ENCODE assay signal across 35 cellular contexts in genomic region chrY:11070250-11071113, GRCh38.
DNase-seq lines count a peak whose midpoint lies in the region; ATAC-seq, FAIRE-seq and TF ChIP-seq lines count a peak whose summit lies in the region.
"Had no signal": no experiment of that assay in that cellular context is flagged by ENCODE, and none has a peak within 500 bp of the region (broad histone marks: within the 10 kb centered on the region; RNA-seq: fewer than 3 reads in every experiment).

No MANE protein-coding gene starts in this region.

- H3K36me3 Mint-ChIP-seq in activated CD4-positive, alpha-beta T cell treated with anti-CD3 and anti-CD28 coated beads, Interleukin-2, amount 10 ng/mL, durations not matched to agents 24 days and 14 days (ENCODE audit: low read depth), result no peaks in the 10 kb centered on the region
- H3K36me3 Mint-ChIP-seq: CD14-positive monocyte; CD4-positive, alpha-beta memory T cell; CD4-positive, CD25-positive, alpha-beta regulatory T cell; CD8-positive, alpha-beta memory T cell; CD8-positive, alpha-beta T cell had no signal

- CTCF ChIA-PET in HepG2 (lab: Yijun Ruan, JAX; ENCODE audit: low intra/inter-chr PET ratio, low total read pairs), result no interaction called here

- peak overlapping the region; percentile 67 for H3K9ac ChIP-seq in HepG2 (ENCODE audit: insufficient read depth, low read depth, low read length)
- H3K9ac ChIP-seq: BLaER1; BLaER1 treated with 17β-estradiol and CSF1 and Interleukin-3, amounts not matched to agents 10 nM and 100 nM had no signal

- H3K4me1 Mint-ChIP-seq in activated CD4-positive, alpha-beta T cell treated with anti-CD3 and anti-CD28 coated beads, Interleukin-2, amount 10 ng/mL, durations not matched to agents 24 days and 14 days, result no peaks in the 10 kb centered on the region
- H3K4me1 Mint-ChIP-seq: B cell; CD14-positive monocyte; CD4-positive, alpha-beta memory T cell; CD4-positive, CD25-positive, alpha-beta regulatory T cell; CD8-positive, alpha-beta memory T cell had no signal

- POLR2A ChIA-PET in HepG2 (lab: Yijun Ruan, JAX), result no interaction called here

- peak overlapping the region; percentile 79 for H3K4me2 ChIP-seq in HepG2 (ENCODE audit: low read depth, low read length)
- H3K4me2 ChIP-seq: A549; BLaER1; BLaER1 treated with 17β-estradiol and CSF1 and Interleukin-3, amounts not matched to agents 10 nM and 100 nM had no signal

- H3K27me3 ChIP-seq in HepG2 (ENCODE audit: control insufficient read depth in 1 of 2, insufficient read depth in 2 of 2, low read length in 2 of 2), result no peaks in the 10 kb centered on the region
- no peaks in the 10 kb centered on the region for H3K27me3 ChIP-seq in right cardiac atrium (ENCODE audit: control insufficient read depth, insufficient read depth)
- H3K27me3 ChIP-seq: BE2C; BLaER1; BLaER1 treated with 17β-estradiol and CSF1 and Interleukin-3, amounts not matched to agents 10 nM and 100 nM had no signal

- no CpG with 5 or more reads among the region's 17 CpGs for WGBS in HepG2 (ENCODE audit: low lambda C conversion rate)
- WGBS in right cardiac atrium, result 82% methylated on average over 17 of the region's 17 CpGs

- in situ Hi-C loops in HepG2 (cut with HindIII; ENCODE audit: extremely low pct_ligation_motif_present, low pct_unique_long_range_greater_than_20kb), result no loop called here

- H3K4me3 Mint-ChIP-seq in activated CD4-positive, alpha-beta T cell treated with anti-CD3 and anti-CD28 coated beads, Interleukin-2, amount 10 ng/mL, durations not matched to agents 24 days and 14 days, result no peak overlapping the region
- H3K4me3 Mint-ChIP-seq: B cell; CD14-positive monocyte; CD4-positive, alpha-beta memory T cell; CD4-positive, alpha-beta T cell; CD4-positive, CD25-positive, alpha-beta regulatory T cell; CD8-positive, alpha-beta memory T cell; CD8-positive, alpha-beta T cell had no signal

- no peak for TF ChIP-seq RAD21 in HepG2 (CRISPR knock-in tag; IDR thresholded peaks at IDR 0.05)

- peak; percentile 66 for ATAC-seq in left lobe of liver
- peak; percentile 68 for ATAC-seq in HepG2
- no peak for ATAC-seq in right cardiac atrium
- ATAC-seq in HG03135 (IDR thresholded peaks at IDR 0.05; ENCODE audit: unreplicated experiment), result no peak
- ATAC-seq: A549; CD8-positive, alpha-beta T cell had no signal

- H3K9me3 Mint-ChIP-seq in activated CD4-positive, alpha-beta T cell treated with anti-CD3 and anti-CD28 coated beads, Interleukin-2, amount 10 ng/mL, durations not matched to agents 24 days and 14 days, result no peaks in the 10 kb centered on the region
- H3K9me3 Mint-ChIP-seq: CD4-positive, alpha-beta memory T cell; CD4-positive, alpha-beta T cell; CD4-positive, CD25-positive, alpha-beta regulatory T cell; CD8-positive, alpha-beta memory T cell; CD8-positive, alpha-beta T cell had no signal

- intact Hi-C loops in HepG2 (cut with micrococcal nuclease; ENCODE audit: unreplicated experiment), result no loop called here
- intact Hi-C loops in right cardiac atrium (cut with DNase I), result no loop called here
- intact Hi-C loops in activated CD4-positive, alpha-beta T cell treated with anti-CD3 and anti-CD28 coated beads, Interleukin-2, amount 10 ng/mL, durations not matched to agents 24 days and 14 days (cut with micrococcal nuclease), result no loop called here

- H3K4me3 ChIP-seq in HepG2 (replicated peaks in 1 of 3; ENCODE audit: insufficient read depth in 1 of 3, low read depth in 2 of 3, low read length in 3 of 3) (peak overlapping the region; percentile 40 to 52 (median 42); a peak in 5 of 6 replicates), right cardiac atrium (ENCODE audit: low read length) (no peak overlapping the region)
- H3K4me3 ChIP-seq: A549; BLaER1; BLaER1 treated with 17β-estradiol and CSF1 and Interleukin-3, amounts not matched to agents 10 nM and 100 nM had no signal

- H3K4me1 ChIP-seq in HepG2 (ENCODE audit: insufficient read depth, low read length) (peaks cover 50% of the 10 kb centered on the region), right cardiac atrium (ENCODE audit: control insufficient read depth, insufficient read depth, low read length) (no peaks in the 10 kb centered on the region)
- H3K4me1 ChIP-seq: A549; BE2C; BLaER1; BLaER1 treated with 17β-estradiol and CSF1 and Interleukin-3, amounts not matched to agents 10 nM and 100 nM; Caco-2 had no signal

- H3K27me3 Mint-ChIP-seq in activated CD4-positive, alpha-beta T cell treated with anti-CD3 and anti-CD28 coated beads, Interleukin-2, amount 10 ng/mL, durations not matched to agents 24 days and 14 days, result no peaks in the 10 kb centered on the region
- H3K27me3 Mint-ChIP-seq: B cell; CD4-positive, alpha-beta memory T cell; CD4-positive, alpha-beta T cell; CD4-positive, CD25-positive, alpha-beta regulatory T cell; CD8-positive, alpha-beta memory T cell had no signal

- H4K20me1 ChIP-seq in HepG2 (ENCODE audit: insufficient read depth, low read length), result no peaks in the 10 kb centered on the region
- H4K20me1 ChIP-seq: BLaER1; BLaER1 treated with 17β-estradiol and CSF1 and Interleukin-3, amounts not matched to agents 10 nM and 100 nM had no signal

- no peak for TF ChIP-seq EP300 in HepG2 (IDR thresholded peaks at IDR 0.05; ENCODE audit: low read depth in 2 of 2, low read length in 2 of 2)
- no peak for TF ChIP-seq EP300 in HepG2 (CRISPR knock-in tag; IDR thresholded peaks at IDR 0.05; ENCODE audit: borderline replicate concordance)

- no peaks in the 10 kb centered on the region for H3K79me2 ChIP-seq in HepG2 (ENCODE audit: insufficient read depth, low read length)

- BruUV-seq in HepG2 (replicated peaks; lab: Mats Ljungman, UMichigan), result TSS peak; percentile 95

- TF ChIP-seq POLR2A in HepG2 (IDR thresholded peaks at IDR 0.05; ENCODE audit: insufficient read depth in 1 of 2, low read depth in 2 of 2, low read length in 2 of 2), result no peak

- H2AFZ ChIP-seq in HepG2 (ENCODE audit: low read length), result no peak overlapping the region

- H3K27ac Mint-ChIP-seq in activated CD4-positive, alpha-beta T cell treated with anti-CD3 and anti-CD28 coated beads, Interleukin-2, amount 10 ng/mL, durations not matched to agents 24 days and 14 days, result no peak overlapping the region
- H3K27ac Mint-ChIP-seq: B cell; CD14-positive monocyte; CD4-positive, alpha-beta memory T cell; CD4-positive, alpha-beta T cell; CD4-positive, CD25-positive, alpha-beta regulatory T cell; CD8-positive, alpha-beta memory T cell; CD8-positive, alpha-beta T cell had no signal

- TF ChIP-seq CTCF in HepG2 (CRISPR knock-in tag; IDR thresholded peaks at IDR 0.05), result no peak

- DNase-seq in RPMI7951 (ENCODE audit: low read depth) (peak; percentile 0), left lobe of liver (ENCODE audit: low spot score) (peak; percentile 69), HepG2 (ENCODE audit: low spot score) (peak; percentile 34), right cardiac atrium (no peak)
- no peak for DNase-seq in activated CD4-positive, alpha-beta T cell treated with anti-CD3 and anti-CD28 coated beads, Interleukin-2, amount 10 ng/mL, durations not matched to agents 24 days and 14 days
- DNase-seq: 8988T; ACHN; AML-193; BE2C; C1 segment of cervical spinal cord; Caco-2; Calu3; CD4-positive, alpha-beta memory T cell; CD4-positive, alpha-beta T cell; CD4-positive, CD25-positive, alpha-beta regulatory T cell; CD8-positive, alpha-beta memory T cell; CD8-positive, alpha-beta T cell; COR-L47; DMS 273 treated with DMSO at 0.1 percent for 48 hours; DMS153; DMS53; DMS79; DMS79 treated with DMSO at 0.1 percent for 48 hours; DND-41; EL had no signal

- FAIRE-seq in HepG2 (lab: Jason Lieb, UNC), result peak; percentile 34
- FAIRE-seq: A204.1, A549, D721Med had no signal

- H3K36me3 ChIP-seq in HepG2 (replicated peaks in 1 of 2; ENCODE audit: control insufficient read depth in 1 of 2, insufficient read depth in 2 of 2, low read length in 2 of 2), result no peaks in the 10 kb centered on the region
- H3K36me3 ChIP-seq: BE2C; BLaER1; BLaER1 treated with 17β-estradiol and CSF1 and Interleukin-3, amounts not matched to agents 10 nM and 100 nM had no signal

- H3K9me3 ChIP-seq in HepG2 (ENCODE audit: low read length) (no peaks in the 10 kb centered on the region), right cardiac atrium (ENCODE audit: control insufficient read depth, low read length) (no peaks in the 10 kb centered on the region)
- H3K9me3 ChIP-seq: A549; BE2C; BLaER1; BLaER1 treated with 17β-estradiol and CSF1 and Interleukin-3, amounts not matched to agents 10 nM and 100 nM; Caco-2 had no signal

- H3K27ac ChIP-seq in HepG2 (ENCODE audit: extremely low read length, insufficient read depth, low read length) (peak overlapping the region; percentile 91), right cardiac atrium (ENCODE audit: low read length) (no peak overlapping the region)
- H3K27ac ChIP-seq: 22Rv1; A549; BLaER1; BLaER1 treated with 17β-estradiol and CSF1 and Interleukin-3, amounts not matched to agents 10 nM and 100 nM; C4-2B had no signal

TF ChIP-seq in HepG2, 621 proteins besides CTCF, POLR2A, EP300 and RAD21 (continues in another document):
- no peak for TF ChIP-seq ZNF333 (CRISPR knock-in tag; IDR thresholded peaks at IDR 0.05; ENCODE audit: borderline replicate concordance)
- TF ChIP-seq GABPB1 (CRISPR knock-in tag; IDR thresholded peaks at IDR 0.05), result peak; percentile 24; the same call in 1 of the 2 replicates
- TF ChIP-seq ATRX (CRISPR knock-in tag; IDR thresholded peaks at IDR 0.05; ENCODE audit: borderline replicate concordance), result no peak
- TF ChIP-seq TEAD3 (CRISPR knock-in tag; optimal IDR thresholded peaks at IDR 0.05; ENCODE audit: borderline replicate concordance), result no peak
- peak; percentile 24; the same call in 1 of the 2 replicates for TF ChIP-seq ZNF430 (CRISPR knock-in tag; IDR thresholded peaks at IDR 0.05)
- no peak for TF ChIP-seq NRL (CRISPR knock-in tag; IDR thresholded peaks at IDR 0.05; ENCODE audit: borderline replicate concordance)
- 0 out of 2 replicates have a peak, but pooled peaks have one; percentile 12 for TF ChIP-seq BCL6 (CRISPR knock-in tag; IDR thresholded peaks at IDR 0.05)
- no peak for TF ChIP-seq KDM5A (IDR thresholded peaks at IDR 0.05; ENCODE audit: borderline replicate concordance, low read length)
- TF ChIP-seq KDM1A (CRISPR knock-in tag; IDR thresholded peaks at IDR 0.05), result no peak
- TF ChIP-seq, protein P1, sequence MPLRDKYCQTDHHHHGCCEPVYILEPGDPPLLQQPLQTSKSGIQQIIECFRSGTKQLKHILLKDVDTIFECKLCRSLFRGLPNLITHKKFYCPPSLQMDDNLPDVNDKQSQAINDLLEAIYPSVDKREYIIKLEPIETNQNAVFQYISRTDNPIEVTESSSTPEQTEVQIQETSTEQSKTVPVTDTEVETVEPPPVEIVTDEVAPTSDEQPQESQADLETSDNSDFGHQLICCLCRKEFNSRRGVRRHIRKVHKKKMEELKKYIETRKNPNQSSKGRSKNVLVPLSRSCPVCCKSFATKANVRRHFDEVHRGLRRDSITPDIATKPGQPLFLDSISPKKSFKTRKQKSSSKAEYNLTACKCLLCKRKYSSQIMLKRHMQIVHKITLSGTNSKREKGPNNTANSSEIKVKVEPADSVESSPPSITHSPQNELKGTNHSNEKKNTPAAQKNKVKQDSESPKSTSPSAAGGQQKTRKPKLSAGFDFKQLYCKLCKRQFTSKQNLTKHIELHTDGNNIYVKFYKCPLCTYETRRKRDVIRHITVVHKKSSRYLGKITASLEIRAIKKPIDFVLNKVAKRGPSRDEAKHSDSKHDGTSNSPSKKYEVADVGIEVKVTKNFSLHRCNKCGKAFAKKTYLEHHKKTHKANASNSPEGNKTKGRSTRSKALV (CRISPR knock-in tag; IDR thresholded peaks at IDR 0.05), result no peak

Comparison
In these comparisons a context has a peak if more than half of its experiments do, and no peak if none do; other contexts are left out.
1. DNase-seq: peak in RPMI7951 (single experiment), left lobe of liver (single experiment) and HepG2 (single experiment); none in right cardiac atrium (0 of 3) and activated CD4-positive, alpha-beta T cell treated with anti-CD3 and anti-CD28 coated beads, Interleukin-2, amount 10 ng/mL, durations not matched to agents 24 days and 14 days (single experiment).
2. ATAC-seq: peak in left lobe of liver (single experiment) and HepG2 (single experiment); none in right cardiac atrium (0 of 2) and HG03135 (single experiment).